26 cellular contexts compared by ENCODE assay signal in genomic region chr7:5711419-5711818, GRCh38.
"Had no signal": no experiment of that assay in that cellular context is flagged by ENCODE, and none has a peak within 500 bp of the region (broad histone marks: within the 10 kb centered on the region; RNA-seq: fewer than 3 reads in every experiment).

No MANE protein-coding gene starts in this region.

- H3K79me2 ChIP-seq: hepatocyte had no signal

- ATAC-seq: activated CD8-positive, alpha-beta T cell treated with anti-CD3 and anti-CD28 coated beads, Interleukin-2, amount 10 ng/mL, durations not matched to agents 7 days and 5 days; activated naive CD8-positive, alpha-beta T cell treated with anti-CD3 and anti-CD28 coated beads, Interleukin-2, amount 50 U/mL, for 24 hours; body of pancreas; left lung; naive thymus-derived CD4-positive, alpha-beta T cell; right lobe of liver; stimulated activated effector memory CD8-positive, alpha-beta T cell treated with anti-CD3 and anti-CD28 coated beads, Interleukin-12 subunit alpha, Interleukin-12 subunit beta, amount 100 ng/mL, for 72 hours; stimulated activated naive CD8-positive, alpha-beta T cell treated with anti-CD3 and anti-CD28 coated beads, Interleukin-15, amount 100 ng/mL, for 72 hours had no signal

- H3K4me3 Mint-ChIP-seq: activated CD8-positive, alpha-beta T cell treated with anti-CD3 and anti-CD28 coated beads, Interleukin-2, amount 10 ng/mL, durations not matched to agents 7 days and 5 days; activated naive CD8-positive, alpha-beta T cell treated with anti-CD3 and anti-CD28 coated beads, Interleukin-2, amount 50 U/mL, for 24 hours; activated T-helper 1 cell treated with anti-CD3 and anti-CD28 coated beads, Interleukin-12 subunit alpha, Interleukin-12 subunit beta, Interleukin-2, Interleukin-4 antibody, amounts not matched to agents 30 ng/mL and 10 ng/mL and 1 ng/mL, durations not matched to agents 14 hours and 24 hours and 36 hours; naive thymus-derived CD4-positive, alpha-beta T cell; neural crest cell; stimulated activated effector memory CD8-positive, alpha-beta T cell treated with anti-CD3 and anti-CD28 coated beads, Interleukin-12 subunit alpha, Interleukin-12 subunit beta, amount 100 ng/mL, for 72 hours; stimulated activated naive CD8-positive, alpha-beta T cell treated with anti-CD3 and anti-CD28 coated beads, Interleukin-15, amount 100 ng/mL, for 72 hours had no signal

- H3K27me3 ChIP-seq: body of pancreas, hepatocyte, left lung, right lobe of liver, tibial artery had no signal

- H3K4me3 ChIP-seq: body of pancreas, hepatocyte, left lung, right lobe of liver, skin epidermis, tibial artery had no signal

- H3K27me3 Mint-ChIP-seq: activated naive CD8-positive, alpha-beta T cell treated with anti-CD3 and anti-CD28 coated beads, Interleukin-2, amount 50 U/mL, for 24 hours; naive thymus-derived CD4-positive, alpha-beta T cell; stimulated activated naive CD8-positive, alpha-beta T cell treated with anti-CD3 and anti-CD28 coated beads, Interleukin-15, amount 100 ng/mL, for 72 hours had no signal

- H2AFZ ChIP-seq: hepatocyte had no signal

- H3K27ac ChIP-seq: body of pancreas, hepatocyte, left lung, right lobe of liver, skin epidermis, tibial artery had no signal

- DNase-seq: activated CD4-positive, alpha-beta T cell treated with anti-CD3 and anti-CD28 coated beads for 1 hour; activated CD4-positive, alpha-beta T cell treated with anti-CD3 and anti-CD28 coated beads, Interleukin-2, amount 50 U/mL, for 1 hour; activated CD8-positive, alpha-beta T cell treated with anti-CD3 and anti-CD28 coated beads, Interleukin-2, amount 10 ng/mL, durations not matched to agents 7 days and 5 days; activated gamma-delta T cell; activated naive CD4-positive, alpha-beta T cell treated with anti-CD3 and anti-CD28 coated beads, Interleukin-2, amount 50 U/mL, for 16 hours; activated naive CD8-positive, alpha-beta T cell treated with anti-CD3 and anti-CD28 coated beads, Interleukin-2, amount 50 U/mL, for 24 hours; anterior cingulate cortex; body of pancreas; dermis blood vessel endothelial cell; effector CD8-positive, alpha-beta T cell; foreskin melanocyte; glutamatergic neuron; kidney glomerular epithelial cell; left lung; naive thymus-derived CD4-positive, alpha-beta T cell; occipital lobe; posterior cingulate gyrus; right lobe of liver; stimulated activated CD4-positive, alpha-beta T cell treated with anti-CD3 and anti-CD28 coated beads, Interleukin-2, amount 100 ng/mL, for 24 hours; stimulated activated naive CD8-positive, alpha-beta T cell treated with anti-CD3 and anti-CD28 coated beads, Interleukin-15, amount 100 ng/mL, for 72 hours; tibial artery had no signal

- H3K4me2 ChIP-seq: hepatocyte had no signal

- H3K27ac Mint-ChIP-seq: activated CD8-positive, alpha-beta T cell treated with anti-CD3 and anti-CD28 coated beads, Interleukin-2, amount 10 ng/mL, durations not matched to agents 7 days and 5 days; activated naive CD8-positive, alpha-beta T cell treated with anti-CD3 and anti-CD28 coated beads, Interleukin-2, amount 50 U/mL, for 24 hours; activated T-helper 1 cell treated with anti-CD3 and anti-CD28 coated beads, Interleukin-12 subunit alpha, Interleukin-12 subunit beta, Interleukin-2, Interleukin-4 antibody, amounts not matched to agents 30 ng/mL and 10 ng/mL and 1 ng/mL, durations not matched to agents 14 hours and 24 hours and 36 hours had no signal

- H3K4me1 ChIP-seq: body of pancreas, left lung, right lobe of liver had no signal

- H3K9me3 ChIP-seq: body of pancreas, left lung, right lobe of liver, tibial artery had no signal

- H3K9me3 Mint-ChIP-seq: activated naive CD8-positive, alpha-beta T cell treated with anti-CD3 and anti-CD28 coated beads, Interleukin-2, amount 50 U/mL, for 24 hours; activated T-helper 1 cell treated with anti-CD3 and anti-CD28 coated beads, Interleukin-12 subunit alpha, Interleukin-12 subunit beta, Interleukin-2, Interleukin-4 antibody, amounts not matched to agents 30 ng/mL and 10 ng/mL and 1 ng/mL, durations not matched to agents 14 hours and 24 hours and 36 hours; naive thymus-derived CD4-positive, alpha-beta T cell; neural crest cell; stimulated activated effector memory CD8-positive, alpha-beta T cell treated with anti-CD3 and anti-CD28 coated beads, Interleukin-12 subunit alpha, Interleukin-12 subunit beta, amount 100 ng/mL, for 72 hours; stimulated activated naive CD8-positive, alpha-beta T cell treated with anti-CD3 and anti-CD28 coated beads, Interleukin-15, amount 100 ng/mL, for 72 hours had no signal
